14 cellular contexts compared by ENCODE assay signal in the genomic region with DNA sequence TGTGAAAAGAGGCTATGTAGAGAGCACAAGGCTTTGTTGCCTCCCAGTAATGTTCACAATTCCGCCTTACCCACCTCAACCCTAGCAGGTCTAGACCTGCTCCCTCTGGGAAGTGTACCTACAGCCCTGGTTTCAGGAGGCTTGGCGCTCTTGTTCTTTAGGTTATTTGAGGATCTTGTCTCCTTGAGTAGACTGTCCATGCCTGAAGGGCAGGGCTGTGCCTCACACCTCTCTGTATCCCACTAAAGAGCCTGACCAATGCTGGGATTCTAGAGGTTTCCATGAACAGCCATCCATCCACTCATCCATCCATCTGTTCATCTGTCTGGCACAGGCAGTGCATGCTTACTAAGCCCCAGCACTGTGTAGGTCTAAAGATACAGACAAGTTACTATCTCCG. TPM values are rescaled to one million over a fixed set of nuclear protein-coding genes. Genes with fewer than 3 reads are reported as not detected.
DNase-seq lines count a peak whose midpoint lies in the region; TF ChIP-seq lines count a peak whose summit lies in the region.
"Had no signal": no experiment of that assay in that cellular context is flagged by ENCODE, and none has a peak within 500 bp of the region (broad histone marks: within the 10 kb centered on the region; RNA-seq: fewer than 3 reads in every experiment).

No MANE protein-coding gene starts in this region.

- H3K27ac Mint-ChIP-seq in type B pancreatic cell = no peak overlapping the region
- H3K27ac Mint-ChIP-seq: mesothelial cell of epicardium had no signal

- H3K4me1 Mint-ChIP-seq in type B pancreatic cell (ENCODE audit: unreplicated experiment) = peaks cover 26% of the 10 kb centered on the region

- peak; percentile 46 for DNase-seq in activated CD8-positive, alpha-beta memory T cell treated with anti-CD3 and anti-CD28 coated beads, Interleukin-2, amount 50 U/mL, for 48 hours
- no peak for DNase-seq in activated CD8-positive, alpha-beta memory T cell treated with anti-CD3 and anti-CD28 coated beads, Interleukin-2, amount 50 U/mL, for 4 hours
- DNase-seq in ecto neural progenitor cell (ENCODE audit: low spot score) (peak; percentile 33), myocyte (ENCODE audit: low read depth) (peak; percentile 65), type B pancreatic cell (ENCODE audit: extremely low spot score, unreplicated experiment) (peak; percentile 34), UCSD-AML1 (lab: John Stamatoyannopoulos, UW; ENCODE audit: unreplicated experiment) (no peak), occipital lobe (lab: John Stamatoyannopoulos, UW) (no peak)
- no peak for DNase-seq in activated naive CD4-positive, alpha-beta T cell treated with Interleukin-2 at 50 U/mL for 16 hours
- DNase-seq: activated T-cell treated with anti-CD3 and anti-CD28 coated beads, Interleukin-2, amount 50 U/mL, for 4 hours; DMS 273 treated with DMSO at 0.1 percent for 48 hours; NCI-H2107 had no signal

- H3K27me3 Mint-ChIP-seq in type B pancreatic cell = peaks cover 4% of the 10 kb centered on the region

- no peaks in the 10 kb centered on the region for H3K36me3 Mint-ChIP-seq in type B pancreatic cell
- H3K36me3 Mint-ChIP-seq: mesothelial cell of epicardium had no signal

- H3K4me3 Mint-ChIP-seq in type B pancreatic cell = no peak overlapping the region
- H3K4me3 Mint-ChIP-seq: activated T-cell treated with anti-CD3 and anti-CD28 coated beads, Interleukin-2, amount 50 U/mL, for 4 hours; mesothelial cell of epicardium had no signal

- peaks cover 5% of the 10 kb centered on the region for H3K9me3 Mint-ChIP-seq in type B pancreatic cell
- H3K9me3 Mint-ChIP-seq: activated T-cell treated with anti-CD3 and anti-CD28 coated beads, Interleukin-2, amount 50 U/mL, for 4 hours had no signal

- TF ChIP-seq CTCF in type B pancreatic cell (conservative IDR thresholded peaks at IDR 0.05) = no peak

RNA-seq across cellular contexts. Expression of gene RAB7B, which starts 1.0 kb away (rescaled TPM):
- total RNA-seq in myocyte (6.2 and 9.0 TPM in 2 replicates), type B pancreatic cell (ENCODE audit: low replicate concordance) (0.26 and 0.82 TPM in 2 replicates), occipital lobe (0.78 TPM)
- 6.9 TPM for polyA plus RNA-seq in myocyte (2012)

RNA-seq across cellular contexts. Expression of gene CTSE, which starts 21.5 kb away (rescaled TPM):
- total RNA-seq in myocyte (not detected in 2 replicates), type B pancreatic cell (ENCODE audit: low replicate concordance) (28.6 and 42.0 TPM in 2 replicates), occipital lobe (not detected)
- polyA plus RNA-seq in myocyte (2012) = not detected
- total RNA-seq: mesothelial cell of epicardium, posterior vena cava had no signal

RNA-seq across cellular contexts. Expression of gene RHEX, which starts 50.8 kb away (rescaled TPM):
- not detected in 2 replicates for total RNA-seq in myocyte
- polyA plus RNA-seq in myocyte (2012) = not detected
- not detected in 2 replicates for total RNA-seq in type B pancreatic cell (ENCODE audit: low replicate concordance)
- not detected for total RNA-seq in occipital lobe
- total RNA-seq: A673; activated T-cell treated with anti-CD3 and anti-CD28 coated beads, Interleukin-2, amount 50 U/mL, for 4 hours; mesothelial cell of epicardium had no signal

RNA-seq across cellular contexts. Expression of gene SLC26A9, which starts 58.9 kb away (rescaled TPM):
- 0.16 TPM in 1 of 2 replicates, not detected in the other for total RNA-seq in myocyte
- polyA plus RNA-seq in myocyte (2012) = 0.03 TPM
- 0.45 and 2.5 TPM in 2 replicates for total RNA-seq in type B pancreatic cell (ENCODE audit: low replicate concordance)
- total RNA-seq in occipital lobe = not detected
- total RNA-seq: A673; activated T-cell treated with anti-CD3 and anti-CD28 coated beads, Interleukin-2, amount 50 U/mL, for 4 hours; mesothelial cell of epicardium; posterior vena cava had no signal

Comparison
In these comparisons a context has a peak if more than half of its experiments do, and no peak if none do; other contexts are left out.
1. DNase-seq: peak in activated CD8-positive, alpha-beta memory T cell treated with anti-CD3 and anti-CD28 coated beads, Interleukin-2, amount 50 U/mL, for 48 hours (single experiment), ecto neural progenitor cell (single experiment), myocyte (single experiment) and type B pancreatic cell (single experiment); none in activated CD8-positive, alpha-beta memory T cell treated with anti-CD3 and anti-CD28 coated beads, Interleukin-2, amount 50 U/mL, for 4 hours (single experiment), UCSD-AML1 (single experiment), occipital lobe (single experiment) and activated naive CD4-positive, alpha-beta T cell treated with Interleukin-2 at 50 U/mL for 16 hours (single experiment).
2. RNA of gene CTSE, which starts 21.5 kb away (total RNA-seq): 28.6 to 42.0 TPM in type B pancreatic cell; not detected in myocyte and not detected in occipital lobe (single experiment); every median in the first group is over 10 times any median in the second.